In genomic region chr4:147044241-147044640, GRCh38 we compare ENCODE assay signal across 22 cellular contexts.
"Had no signal": no experiment of that assay in that cellular context is flagged by ENCODE, and none has a peak within 500 bp of the region (broad histone marks: within the 10 kb centered on the region; RNA-seq: fewer than 3 reads in every experiment).

No MANE protein-coding gene starts in this region.

- H3K27ac Mint-ChIP-seq: activated naive CD4-positive, alpha-beta T cell treated with anti-CD3 and anti-CD28 coated beads, Interleukin-2, amount 50 U/mL, for 72 hours; activated naive CD8-positive, alpha-beta T cell treated with anti-CD3 and anti-CD28 coated beads, Interleukin-2, amount 50 U/mL, for 24 hours; brain; dendritic cell treated with granulocyte-macrophage colony-stimulating factor and Interleukin-4, amounts not matched to agents 40 ng/mL and 50 ng/mL, for 4 days; T-helper 2 cell treated with Interferon-gamma antibody and Interleukin-4, amounts not matched to agents 5 μg/mL and 100 μg/mL, for 36 hours had no signal

- H3K27me3 Mint-ChIP-seq: brain; dendritic cell treated with granulocyte-macrophage colony-stimulating factor and Interleukin-4, amounts not matched to agents 40 ng/mL and 50 ng/mL, for 4 days had no signal

- H3K9me3 Mint-ChIP-seq: activated naive CD8-positive, alpha-beta T cell treated with anti-CD3 and anti-CD28 coated beads, Interleukin-2, amount 50 U/mL, for 24 hours; activated T-cell treated with anti-CD3 and anti-CD28 coated beads, Interleukin-2, amount 50 U/mL, for 4 hours; central memory CD8-positive, alpha-beta T cell; T-helper 2 cell treated with Interferon-gamma antibody and Interleukin-4, amounts not matched to agents 5 μg/mL and 100 μg/mL, for 36 hours had no signal

- ATAC-seq: activated CD4-positive, CD25-positive, alpha-beta regulatory T cell treated with anti-CD3 and anti-CD28 coated beads, Interleukin-2, amount 50 U/mL, for 24 hours; activated naive CD4-positive, alpha-beta T cell treated with anti-CD3 and anti-CD28 coated beads, Interleukin-2, amount 50 U/mL, for 72 hours; activated naive CD8-positive, alpha-beta T cell treated with anti-CD3 and anti-CD28 coated beads, Interleukin-2, amount 50 U/mL, for 24 hours; activated T-cell treated with anti-CD3 and anti-CD28 coated beads, Interleukin-2, amount 50 U/mL, for 4 hours; PC-3; SK-N-SH treated with all-trans-retinoic acid at 6 μM for 48 hours had no signal

- H3K4me1 Mint-ChIP-seq: activated naive CD8-positive, alpha-beta T cell treated with anti-CD3 and anti-CD28 coated beads, Interleukin-2, amount 50 U/mL, for 24 hours; central memory CD8-positive, alpha-beta T cell had no signal

- DNase-seq: activated CD4-positive, alpha-beta T cell treated with anti-CD3 and anti-CD28 coated beads for 4 hours; activated CD4-positive, alpha-beta T cell treated with anti-CD3 and anti-CD28 coated beads, Interleukin-2, amount 50 U/mL, for 4 hours; activated effector memory CD4-positive, alpha-beta T cell treated with anti-CD3 and anti-CD28 coated beads, Interleukin-2, amount 50 U/mL, for 16 hours; activated naive CD4-positive, alpha-beta T cell treated with Interleukin-2 at 50 U/mL for 16 hours; activated naive CD8-positive, alpha-beta T cell treated with anti-CD3 and anti-CD28 coated beads, Interleukin-2, amount 50 U/mL, for 24 hours; activated T-cell treated with anti-CD3 and anti-CD28 coated beads, Interleukin-2, amount 50 U/mL, for 4 hours; amniotic stem cell; Karpas-422; MM.1S; NCI-H1105; NCI-H446; NCI-H524 treated with DMSO at 0.1 percent for 48 hours; PC-3; SHP77; SW 1271 had no signal

- H3K4me3 Mint-ChIP-seq: activated naive CD8-positive, alpha-beta T cell treated with anti-CD3 and anti-CD28 coated beads, Interleukin-2, amount 50 U/mL, for 24 hours; activated T-cell treated with anti-CD3 and anti-CD28 coated beads, Interleukin-2, amount 50 U/mL, for 4 hours; brain; central memory CD8-positive, alpha-beta T cell; dendritic cell treated with granulocyte-macrophage colony-stimulating factor and Interleukin-4, amounts not matched to agents 40 ng/mL and 50 ng/mL, for 4 days; T-helper 2 cell treated with Interferon-gamma antibody and Interleukin-4, amounts not matched to agents 5 μg/mL and 100 μg/mL, for 36 hours had no signal

- H3K36me3 Mint-ChIP-seq: activated naive CD4-positive, alpha-beta T cell treated with anti-CD3 and anti-CD28 coated beads, Interleukin-2, amount 50 U/mL, for 72 hours; brain had no signal
